In the genomic region with DNA sequence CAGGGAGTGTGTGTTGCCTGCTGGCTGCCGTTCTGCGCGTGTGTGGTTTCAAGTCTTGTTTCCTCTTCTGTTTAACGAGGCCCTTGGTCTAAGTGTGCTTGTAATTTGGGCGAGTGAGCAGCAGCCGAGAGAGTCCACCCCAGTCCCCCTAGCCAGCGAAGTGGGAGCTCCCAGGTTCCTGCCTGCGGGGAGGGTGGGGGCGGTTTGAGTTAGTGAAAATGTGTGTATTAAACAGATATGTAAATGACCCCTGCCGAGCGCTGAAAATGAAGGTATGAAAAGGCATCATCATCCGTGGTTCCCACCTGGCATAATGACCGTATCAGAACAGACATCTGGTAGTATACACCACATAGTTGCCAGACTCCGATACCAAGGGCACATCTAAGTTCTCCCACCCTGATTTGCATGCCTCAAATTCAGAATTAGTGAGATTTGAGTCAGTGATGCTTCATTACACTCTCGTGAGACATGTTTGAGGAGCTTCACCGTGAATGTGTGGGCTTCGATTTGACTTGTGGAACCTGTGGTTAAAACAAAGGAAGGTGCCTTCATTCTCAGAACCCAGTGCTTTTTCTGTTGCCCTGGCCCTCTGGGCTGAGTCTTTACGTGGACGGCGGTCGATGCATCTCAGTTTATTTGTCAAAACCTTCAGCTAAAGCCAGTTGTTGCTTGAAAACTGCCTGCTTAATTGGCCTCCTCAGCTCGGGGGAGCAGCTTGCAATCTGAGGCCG, we compare ENCODE assay signal across 8 cellular contexts.
DNase-seq lines count a peak whose midpoint lies in the region; ATAC-seq, FAIRE-seq and TF ChIP-seq lines count a peak whose summit lies in the region.

No MANE protein-coding gene starts in this region.

- H3K4me2 ChIP-seq in OCI-LY3 (ENCODE audit: low read length) = peak overlapping the region; percentile 91

- H3K9ac ChIP-seq in OCI-LY3 (ENCODE audit: low read length) (peak overlapping the region; percentile 29; the same call in 1 of the 2 replicates), colonic mucosa (ENCODE audit: low read depth in 2 of 2, low read length in 2 of 2) (no peak overlapping the region)

- H3K36me3 ChIP-seq in OCI-LY3 (replicated peaks; ENCODE audit: low read depth, low read length) (peaks cover 23% of the 10 kb centered on the region), colonic mucosa (no peaks in the 10 kb centered on the region)

- ATAC-seq in GM18511 (IDR thresholded peaks at IDR 0.05; ENCODE audit: unreplicated experiment) (peak; percentile 92), HG02588 (IDR thresholded peaks at IDR 0.05; ENCODE audit: unreplicated experiment) (peak; percentile 78)

- H3K9me3 ChIP-seq in OCI-LY3 (ENCODE audit: insufficient read depth, low read length) (no peaks in the 10 kb centered on the region), colonic mucosa (no peaks in the 10 kb centered on the region)

- intact Hi-C loops in colonic mucosa (cut with DNase I) = no loop called here

- no peak for FAIRE-seq in urothelium cell line (lab: Jason Lieb, UNC)

- H3K27me3 ChIP-seq in OCI-LY3 (ENCODE audit: low read depth, low read length) (peaks cover 6% of the 10 kb centered on the region; the same call in 1 of the 2 replicates), colonic mucosa (no peaks in the 10 kb centered on the region)

- H4K20me1 ChIP-seq in OCI-LY3 (ENCODE audit: insufficient read depth, low read length) = peaks cover 45% of the 10 kb centered on the region

- H3K4me1 ChIP-seq in OCI-LY3 (ENCODE audit: low read length) = peaks cover 24% of the 10 kb centered on the region
- no peaks in the 10 kb centered on the region for H3K4me1 ChIP-seq in colonic mucosa

- peak; percentile 20 for DNase-seq in effector CD4-positive, alpha-beta T cell
- DNase-seq in colonic mucosa (no peak), CD1c-positive myeloid dendritic cell (ENCODE audit: extremely low spot score) (no peak), urothelium cell line (ENCODE audit: low spot score) (no peak), retina (no peak)

- no peak for TF ChIP-seq CTCF in OCI-LY3 (IDR thresholded peaks at IDR 0.05; ENCODE audit: low read depth, low read length)
- no peak for TF ChIP-seq CTCF in colonic mucosa (IDR thresholded peaks at IDR 0.05)

- H3K79me2 ChIP-seq in OCI-LY3 (ENCODE audit: low read length) = no peaks in the 10 kb centered on the region

- H2AFZ ChIP-seq in OCI-LY3 (ENCODE audit: low read depth, low read length) = no peak overlapping the region

- H3K27ac ChIP-seq in OCI-LY3 (ENCODE audit: low read length) = peak overlapping the region; percentile 79
- H3K27ac ChIP-seq in colonic mucosa = no peak overlapping the region

- H3K4me3 ChIP-seq in OCI-LY3 (ENCODE audit: low read length) = peak overlapping the region; percentile 69
- H3K4me3 ChIP-seq in colonic mucosa = no peak overlapping the region
